Comparison of ENCODE assay signal across 17 cellular contexts in the genomic region with DNA sequence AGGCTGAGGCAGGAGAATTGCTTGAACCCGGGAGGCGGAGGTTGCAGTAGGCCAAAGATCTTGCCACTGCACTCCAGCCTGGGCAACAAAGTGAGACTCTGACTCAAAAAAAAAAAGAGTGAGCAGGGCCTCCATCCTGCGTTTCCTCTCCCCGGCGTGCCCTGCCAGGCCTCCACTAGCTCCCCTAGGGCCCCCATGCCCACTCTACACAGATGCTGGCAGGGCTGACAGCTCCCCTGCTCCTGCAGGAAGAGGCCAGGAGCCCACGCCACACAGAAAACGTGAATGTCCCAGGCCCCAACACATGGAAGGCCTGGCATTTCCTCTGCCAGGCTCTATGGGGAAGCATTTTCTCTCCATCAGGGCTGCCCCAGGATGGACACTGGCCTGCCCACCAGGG.
A peak's percentile ranks its signal among the peaks of the same experiment; 100 is the strongest.
DNase-seq lines count a peak whose midpoint lies in the region; TF ChIP-seq lines count a peak whose summit lies in the region.
"Had no signal": no experiment of that assay in that cellular context is flagged by ENCODE, and none has a peak within 500 bp of the region (broad histone marks: within the 10 kb centered on the region; RNA-seq: fewer than 3 reads in every experiment).

No MANE protein-coding gene starts in this region.

- H2BK15ac ChIP-seq in neuronal stem cell (ENCODE audit: low read length) = no peak overlapping the region

- peak overlapping the region; percentile 8 for H3K23ac ChIP-seq in neuronal stem cell (ENCODE audit: low read depth, low read length, poor library complexity)

- H2BK5ac ChIP-seq in neuronal stem cell (ENCODE audit: low read length) = no peak overlapping the region

- H3K27me3 ChIP-seq in dorsolateral prefrontal cortex = no peaks in the 10 kb centered on the region
- peaks cover 0 to 25% (median 3%) of the 10 kb centered on the region in 3 experiments for H3K27me3 ChIP-seq in neuronal stem cell (ENCODE audit: control insufficient read depth in 3 of 3, insufficient read depth in 3 of 3, low read depth in 1 of 3, low read length in 3 of 3)
- H3K27me3 ChIP-seq in effector memory CD4-positive, alpha-beta T cell (replicated peaks; ENCODE audit: control insufficient read depth, insufficient read depth, low read length, poor library complexity, severe bottlenecking) = no peaks in the 10 kb centered on the region
- H3K27me3 ChIP-seq: BLaER1 had no signal

- H3K4me2 ChIP-seq in neuronal stem cell (ENCODE audit: insufficient read depth, low read length, poor library complexity, severe bottlenecking) = no peak overlapping the region
- H3K4me2 ChIP-seq: BLaER1 had no signal

- TF ChIP-seq CTCF in dorsolateral prefrontal cortex (IDR thresholded peaks at IDR 0.05 in 54 of 56, conservative IDR thresholded peaks at IDR 0.05 in 2 of 56; ENCODE audit: low read depth in 1 of 56, partially characterized antibody in 56 of 56) = no peak

- no peak overlapping the region for H3K4ac ChIP-seq in neuronal stem cell (ENCODE audit: low read length)

- H3K27ac ChIP-seq in angular gyrus (ENCODE audit: low read depth, low read length) (peak overlapping the region; percentile 90), dorsolateral prefrontal cortex (peak overlapping the region; percentile 65 to 100 (median 96)), neuronal stem cell (replicated peaks; ENCODE audit: low read length) (no peak overlapping the region), temporal lobe (ENCODE audit: low read depth, low read length) (peak overlapping the region; percentile 96)
- no peak overlapping the region for H3K27ac ChIP-seq in effector memory CD4-positive, alpha-beta T cell (ENCODE audit: insufficient read depth, low read length, poor library complexity, severe bottlenecking)
- H3K27ac ChIP-seq: BLaER1, HL-60 had no signal

- H4K91ac ChIP-seq in neuronal stem cell (ENCODE audit: low read depth, low read length, poor library complexity) = no peak overlapping the region

- DNase-seq in dorsolateral prefrontal cortex (no peak), neuronal stem cell (ENCODE audit: low spot score) (no peak), cerebellum (ENCODE audit: low spot score) (no peak), SIG-M5 (lab: John Stamatoyannopoulos, UW) (no peak)
- no peak for DNase-seq in effector memory CD4-positive, alpha-beta T cell
- DNase-seq in activated effector memory CD4-positive, alpha-beta T cell treated with anti-CD3 and anti-CD28 coated beads, Interleukin-2, amount 50 U/mL, for 16 hours = no peak
- DNase-seq: 8988T; CD4-positive, alpha-beta memory T cell; DMS153; DMS79; GDM1; GOT3; HFFc6 had no signal

- peaks cover 2 to 4% of the 10 kb centered on the region in 2 donors for H3K4me1 ChIP-seq in neuronal stem cell (ENCODE audit: control insufficient read depth in 2 of 2, insufficient read depth in 1 of 2, low read depth in 1 of 2, low read length in 2 of 2)
- H3K4me1 ChIP-seq in effector memory CD4-positive, alpha-beta T cell (ENCODE audit: control insufficient read depth, insufficient read depth, low read length, poor library complexity, severe bottlenecking) = peaks cover 6% of the 10 kb centered on the region

- H3K36me3 ChIP-seq in neuronal stem cell (replicated peaks in 1 of 2; ENCODE audit: control insufficient read depth in 2 of 2, insufficient read depth in 2 of 2, low read length in 2 of 2) = no peaks in the 10 kb centered on the region
- H3K36me3 ChIP-seq in effector memory CD4-positive, alpha-beta T cell (ENCODE audit: control insufficient read depth, insufficient read depth, low read length) = no peaks in the 10 kb centered on the region
- H3K36me3 ChIP-seq: BLaER1 had no signal

- no peak overlapping the region for H2AFZ ChIP-seq in neuronal stem cell (ENCODE audit: low read length)

- H3K4me3 ChIP-seq in dorsolateral prefrontal cortex (no peak overlapping the region), neuronal stem cell (ENCODE audit: low read length in 2 of 2) (no peak overlapping the region)
- H3K4me3 ChIP-seq in effector memory CD4-positive, alpha-beta T cell (ENCODE audit: insufficient read depth, low read depth, low read length, poor library complexity, severe bottlenecking) = no peak overlapping the region
- H3K4me3 ChIP-seq: BLaER1 had no signal

- H3K79me1 ChIP-seq in neuronal stem cell (ENCODE audit: low read depth, low read length) = no peaks in the 10 kb centered on the region

- WGBS in neuronal stem cell (ENCODE audit: extremely low coverage in 2 of 2, insufficient read length in 2 of 2, insufficient replicate concordance in 1 of 2), 2 donors = no CpG with 5 or more reads among the region's 7 CpGs

- H3K18ac ChIP-seq in neuronal stem cell (ENCODE audit: low read length) = peak overlapping the region; percentile 46

- H3K9me3 ChIP-seq in neuronal stem cell (replicated peaks in 1 of 2; ENCODE audit: control insufficient read depth in 2 of 2, insufficient read depth in 1 of 2, low read depth in 1 of 2, low read length in 2 of 2) = no peaks in the 10 kb centered on the region
- no peaks in the 10 kb centered on the region for H3K9me3 ChIP-seq in effector memory CD4-positive, alpha-beta T cell (ENCODE audit: control insufficient read depth, low read length)
- H3K9me3 ChIP-seq: BLaER1 had no signal

- intact Hi-C loops in dorsolateral prefrontal cortex (cut with DNase I) = loop anchor here (2.0 to 10.0 kb wide), 7 partner anchors 69 to 374 kb away; partner anchors contain the start of gene GNAO1 (in 1 of the 2)

- no peak overlapping the region for H2AK5ac ChIP-seq in neuronal stem cell (ENCODE audit: low read depth, low read length)

- H4K8ac ChIP-seq in neuronal stem cell (ENCODE audit: low read depth, low read length) = no peak overlapping the region

- peak overlapping the region; percentile 61 for H3K9ac ChIP-seq in neuronal stem cell (ENCODE audit: low read depth, low read length, poor library complexity)
- H3K9ac ChIP-seq: BLaER1 had no signal

- no peak overlapping the region for H2BK12ac ChIP-seq in neuronal stem cell (ENCODE audit: low read length)

- peak overlapping the region; percentile 47 for H3K14ac ChIP-seq in neuronal stem cell (ENCODE audit: low read length)

- H2BK120ac ChIP-seq in neuronal stem cell (ENCODE audit: low read depth, low read length) = no peak overlapping the region

Comparison
In these comparisons a context has a peak if more than half of its experiments do, and no peak if none do; other contexts are left out.
1. H3K27ac ChIP-seq: peak in angular gyrus (single experiment), dorsolateral prefrontal cortex (59 of 59) and temporal lobe (single experiment); none in neuronal stem cell (single experiment) and effector memory CD4-positive, alpha-beta T cell (single experiment).